ENCODE assay signal across 7 cellular contexts in genomic region chr12:107317751-107318553, GRCh38.
A peak's percentile ranks its signal among the peaks of the same experiment; 100 is the strongest.
DNase-seq lines count a peak whose midpoint lies in the region; ATAC-seq and TF ChIP-seq lines count a peak whose summit lies in the region.

No MANE protein-coding gene starts in this region.

- no peak for ATAC-seq in HG03520 (IDR thresholded peaks at IDR 0.05; ENCODE audit: unreplicated experiment)

- DNase-seq in GM20000 (ENCODE audit: low spot score) (peak; percentile 41), NCI-H2081 (lab: John Stamatoyannopoulos, UW) (peak; percentile 89 to 91), cerebellum (ENCODE audit: low spot score) (peak; percentile 15), kidney glomerular epithelial cell (lab: John Stamatoyannopoulos, UW) (peak; percentile 88)
- peak; percentile 74 to 76 for DNase-seq in activated CD4-positive, alpha-beta T cell treated with anti-CD3 and anti-CD28 coated beads for 24 hours (ENCODE audit: low read depth in 2 of 2)
- peak; percentile 54 for DNase-seq in stimulated activated CD4-positive, alpha-beta T cell treated with anti-CD3 and anti-CD28 coated beads, Interleukin-1b, Interleukin-23, amount 100 ng/mL, for 1 hour (ENCODE audit: low read depth in 2 of 2)

- no peak for TF ChIP-seq CTCF in GM20000 (IDR thresholded peaks at IDR 0.05; ENCODE audit: extremely low read depth, missing control alignments)

Comparison
In these comparisons a context has a peak if more than half of its experiments do, and no peak if none do; other contexts are left out.
1. DNase-seq: peak in every context shown above with its lines; median percentile 90 in NCI-H2081; 88 in kidney glomerular epithelial cell; 75 in activated CD4-positive, alpha-beta T cell treated with anti-CD3 and anti-CD28 coated beads for 24 hours; 54 in stimulated activated CD4-positive, alpha-beta T cell treated with anti-CD3 and anti-CD28 coated beads, Interleukin-1b, Interleukin-23, amount 100 ng/mL, for 1 hour; 41 in GM20000; 15 in cerebellum.